Comparison of ENCODE assay signal across 1 cellular context in the genomic region with DNA sequence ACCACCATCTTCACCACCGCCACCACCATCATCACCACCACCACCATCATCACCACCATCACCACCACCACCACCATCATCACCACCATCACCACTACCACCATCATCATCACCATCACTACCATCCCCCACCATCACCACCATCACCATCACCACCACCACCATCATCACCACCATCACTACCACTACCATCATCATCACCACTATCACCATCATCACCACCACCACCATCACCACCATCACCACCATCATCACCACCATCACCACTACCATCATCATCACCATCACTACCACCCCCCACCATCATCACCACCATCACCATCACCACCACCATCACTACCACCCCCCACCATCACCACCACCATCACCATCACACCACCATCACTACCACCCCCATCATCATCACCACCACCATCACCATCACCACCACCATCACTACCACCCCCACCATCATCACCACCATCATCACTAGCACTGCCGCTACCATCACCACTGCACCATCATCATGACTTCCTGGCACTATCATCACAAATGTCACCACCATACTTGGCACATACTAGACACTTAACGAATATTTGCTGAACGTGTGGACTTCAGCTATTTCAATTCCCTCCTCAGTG.
TF ChIP-seq lines count a peak whose summit lies in the region.

No MANE protein-coding gene starts in this region.

TF ChIP-seq in HEK293, 187 proteins besides CTCF, POLR2A, EP300 and RAD21:
- TF ChIP-seq, protein P1, sequence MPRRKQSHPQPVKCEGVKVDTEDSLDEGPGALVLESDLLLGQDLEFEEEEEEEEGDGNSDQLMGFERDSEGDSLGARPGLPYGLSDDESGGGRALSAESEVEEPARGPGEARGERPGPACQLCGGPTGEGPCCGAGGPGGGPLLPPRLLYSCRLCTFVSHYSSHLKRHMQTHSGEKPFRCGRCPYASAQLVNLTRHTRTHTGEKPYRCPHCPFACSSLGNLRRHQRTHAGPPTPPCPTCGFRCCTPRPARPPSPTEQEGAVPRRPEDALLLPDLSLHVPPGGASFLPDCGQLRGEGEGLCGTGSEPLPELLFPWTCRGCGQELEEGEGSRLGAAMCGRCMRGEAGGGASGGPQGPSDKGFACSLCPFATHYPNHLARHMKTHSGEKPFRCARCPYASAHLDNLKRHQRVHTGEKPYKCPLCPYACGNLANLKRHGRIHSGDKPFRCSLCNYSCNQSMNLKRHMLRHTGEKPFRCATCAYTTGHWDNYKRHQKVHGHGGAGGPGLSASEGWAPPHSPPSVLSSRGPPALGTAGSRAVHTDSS (tag by site-specific recombination; IDR thresholded peaks at IDR 0.05): peak; percentile 75
- TF ChIP-seq, protein P2, sequence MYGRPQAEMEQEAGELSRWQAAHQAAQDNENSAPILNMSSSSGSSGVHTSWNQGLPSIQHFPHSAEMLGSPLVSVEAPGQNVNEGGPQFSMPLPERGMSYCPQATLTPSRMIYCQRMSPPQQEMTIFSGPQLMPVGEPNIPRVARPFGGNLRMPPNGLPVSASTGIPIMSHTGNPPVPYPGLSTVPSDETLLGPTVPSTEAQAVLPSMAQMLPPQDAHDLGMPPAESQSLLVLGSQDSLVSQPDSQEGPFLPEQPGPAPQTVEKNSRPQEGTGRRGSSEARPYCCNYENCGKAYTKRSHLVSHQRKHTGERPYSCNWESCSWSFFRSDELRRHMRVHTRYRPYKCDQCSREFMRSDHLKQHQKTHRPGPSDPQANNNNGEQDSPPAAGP (tag by site-specific recombination; IDR thresholded peaks at IDR 0.05): no peak
- no peak for TF ChIP-seq ZSCAN16 (tag by site-specific recombination; IDR thresholded peaks at IDR 0.05)
- no peak for TF ChIP-seq ZNF169 (tag by site-specific recombination; IDR thresholded peaks at IDR 0.05)
- no peak for TF ChIP-seq ZNF239 (tag by site-specific recombination; IDR thresholded peaks at IDR 0.05)
- TF ChIP-seq MEIS1 (CRISPR knock-in tag; IDR thresholded peaks at IDR 0.05; ENCODE audit: borderline replicate concordance): no peak
- TF ChIP-seq TRIM28 (IDR thresholded peaks at IDR 0.05; ENCODE audit: borderline replicate concordance, low read length): no peak
